In genomic region chr7:32051128-32051527, GRCh38 we compare ENCODE assay signal across 14 cellular contexts. TPM values are rescaled to one million over a fixed set of nuclear protein-coding genes. Genes with fewer than 3 reads are reported as not detected.
"Had no signal": no experiment of that assay in that cellular context is flagged by ENCODE, and none has a peak within 500 bp of the region (broad histone marks: within the 10 kb centered on the region; RNA-seq: fewer than 3 reads in every experiment).

No MANE protein-coding gene starts in this region.

- H3K9me3 Mint-ChIP-seq: activated T-helper 1 cell treated with anti-CD3 and anti-CD28 coated beads, Interleukin-12 subunit alpha, Interleukin-12 subunit beta, Interleukin-2, Interleukin-4 antibody, amounts not matched to agents 30 ng/mL and 10 ng/mL and 1 ng/mL, durations not matched to agents 14 hours and 24 hours and 36 hours had no signal

- H3K27ac Mint-ChIP-seq: activated CD4-positive, alpha-beta T cell treated with anti-CD3 and anti-CD28 coated beads for 36 hours; activated CD8-positive, alpha-beta T cell treated with anti-CD3 and anti-CD28 coated beads for 36 hours; activated naive CD8-positive, alpha-beta T cell treated with anti-CD3 and anti-CD28 coated beads, Interleukin-2, amount 50 U/mL, for 24 hours; activated T-helper 1 cell treated with anti-CD3 and anti-CD28 coated beads, Interleukin-12 subunit alpha, Interleukin-12 subunit beta, Interleukin-2, Interleukin-4 antibody, amounts not matched to agents 30 ng/mL and 10 ng/mL and 1 ng/mL, durations not matched to agents 14 hours and 24 hours and 36 hours; effector memory CD8-positive, alpha-beta T cell; natural killer cell had no signal

- H3K27me3 Mint-ChIP-seq: activated CD4-positive, alpha-beta T cell treated with anti-CD3 and anti-CD28 coated beads for 36 hours; activated naive CD8-positive, alpha-beta T cell treated with anti-CD3 and anti-CD28 coated beads, Interleukin-2, amount 50 U/mL, for 24 hours; effector memory CD8-positive, alpha-beta T cell had no signal

- H3K4me3 Mint-ChIP-seq: activated CD4-positive, alpha-beta T cell treated with anti-CD3 and anti-CD28 coated beads for 36 hours; activated CD8-positive, alpha-beta T cell treated with anti-CD3 and anti-CD28 coated beads for 36 hours; activated naive CD8-positive, alpha-beta T cell treated with anti-CD3 and anti-CD28 coated beads, Interleukin-2, amount 50 U/mL, for 24 hours; activated T-helper 1 cell treated with anti-CD3 and anti-CD28 coated beads, Interleukin-12 subunit alpha, Interleukin-12 subunit beta, Interleukin-2, Interleukin-4 antibody, amounts not matched to agents 30 ng/mL and 10 ng/mL and 1 ng/mL, durations not matched to agents 14 hours and 24 hours and 36 hours; effector memory CD8-positive, alpha-beta T cell; natural killer cell had no signal

- H3K4me1 Mint-ChIP-seq: activated CD4-positive, alpha-beta T cell treated with anti-CD3 and anti-CD28 coated beads for 36 hours; activated naive CD8-positive, alpha-beta T cell treated with anti-CD3 and anti-CD28 coated beads, Interleukin-2, amount 50 U/mL, for 24 hours had no signal

- DNase-seq: activated CD4-positive, alpha-beta T cell treated with anti-CD3 and anti-CD28 coated beads for 36 hours; activated CD8-positive, alpha-beta memory T cell treated with anti-CD3 and anti-CD28 coated beads, Interleukin-2, amount 50 U/mL, for 4 hours; activated CD8-positive, alpha-beta T cell treated with anti-CD3 and anti-CD28 coated beads for 36 hours; activated naive CD4-positive, alpha-beta T cell treated with Interleukin-2 at 50 U/mL for 16 hours; activated naive CD8-positive, alpha-beta T cell treated with anti-CD3 and anti-CD28 coated beads, Interleukin-2, amount 50 U/mL, for 24 hours; central memory CD4-positive, alpha-beta T cell; cortex of kidney; effector memory CD8-positive, alpha-beta T cell; natural killer cell; occipital lobe; stimulated activated CD4-positive, alpha-beta T cell treated with anti-CD3 and anti-CD28 coated beads, Interleukin-12 subunit alpha, Interleukin-12 subunit beta, amount 100 ng/mL, for 4 hours; stimulated activated naive CD4-positive, alpha-beta T cell treated with Interleukin-2 at 50 U/mL for 16 hours; T-helper 9 cell had no signal

- ATAC-seq: activated CD4-positive, alpha-beta T cell treated with anti-CD3 and anti-CD28 coated beads for 36 hours; activated CD8-positive, alpha-beta T cell treated with anti-CD3 and anti-CD28 coated beads for 36 hours; activated naive CD8-positive, alpha-beta T cell treated with anti-CD3 and anti-CD28 coated beads, Interleukin-2, amount 50 U/mL, for 24 hours; effector memory CD8-positive, alpha-beta T cell; natural killer cell had no signal

- H3K36me3 Mint-ChIP-seq: natural killer cell had no signal

RNA-seq across cellular contexts. Expression of gene PDE1C, which starts 19.1 kb away (rescaled TPM):
- total RNA-seq: activated CD4-positive, alpha-beta T cell treated with anti-CD3 and anti-CD28 coated beads for 36 hours; activated CD8-positive, alpha-beta T cell treated with anti-CD3 and anti-CD28 coated beads for 36 hours; activated T-helper 1 cell treated with anti-CD3 and anti-CD28 coated beads, Interleukin-12 subunit alpha, Interleukin-12 subunit beta, Interleukin-2, Interleukin-4 antibody, amounts not matched to agents 30 ng/mL and 10 ng/mL and 1 ng/mL, durations not matched to agents 14 hours and 24 hours and 36 hours; natural killer cell had no signal
